In the genomic region with DNA sequence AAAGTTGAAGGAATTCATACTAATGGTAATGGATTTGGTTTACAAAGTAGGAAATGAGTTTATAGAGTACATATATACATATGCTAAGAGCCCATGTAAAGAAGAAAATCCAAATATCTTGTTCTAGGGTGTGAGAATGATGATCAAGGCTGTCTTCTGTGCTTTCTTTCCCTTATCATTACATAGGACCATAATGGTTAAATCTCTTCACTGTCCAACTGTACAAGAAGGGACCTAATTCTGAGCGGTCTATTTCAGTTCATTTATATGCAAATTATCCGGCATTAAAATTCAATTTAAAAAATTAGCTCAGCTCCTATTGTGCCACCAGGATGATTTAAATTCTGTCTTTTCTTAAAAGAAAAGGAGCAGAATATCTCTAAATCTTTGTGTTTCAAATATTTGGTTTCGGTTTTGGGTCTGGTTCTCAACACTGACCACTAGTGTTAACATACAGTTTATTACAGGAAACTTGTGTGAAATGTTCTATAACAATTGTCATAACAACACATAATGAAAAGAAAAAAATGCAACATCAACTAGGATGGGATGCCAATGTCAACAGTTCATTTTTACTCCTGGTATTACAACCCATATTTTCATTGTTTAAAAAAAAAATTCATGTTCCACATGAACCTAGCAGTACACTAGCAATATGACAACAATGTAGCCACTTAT, we compare ENCODE assay signal across 1 cellular context.
TF ChIP-seq lines count a peak whose summit lies in the region.

No MANE protein-coding gene starts in this region.

TF ChIP-seq in HepG2, 621 proteins besides CTCF, POLR2A, EP300 and RAD21:
- TF ChIP-seq ZBTB38 (CRISPR knock-in tag; IDR thresholded peaks at IDR 0.05), result no peak
- TF ChIP-seq SAP130 (CRISPR knock-in tag; IDR thresholded peaks at IDR 0.05; ENCODE audit: low read depth), result no peak
- no peak for TF ChIP-seq SOX6 (IDR thresholded peaks at IDR 0.05)
- TF ChIP-seq SOX6 (CRISPR knock-in tag; IDR thresholded peaks at IDR 0.05), result no peak
- TF ChIP-seq MYC (CRISPR knock-in tag; IDR thresholded peaks at IDR 0.05; ENCODE audit: borderline replicate concordance), result no peak
- TF ChIP-seq, protein P1, sequence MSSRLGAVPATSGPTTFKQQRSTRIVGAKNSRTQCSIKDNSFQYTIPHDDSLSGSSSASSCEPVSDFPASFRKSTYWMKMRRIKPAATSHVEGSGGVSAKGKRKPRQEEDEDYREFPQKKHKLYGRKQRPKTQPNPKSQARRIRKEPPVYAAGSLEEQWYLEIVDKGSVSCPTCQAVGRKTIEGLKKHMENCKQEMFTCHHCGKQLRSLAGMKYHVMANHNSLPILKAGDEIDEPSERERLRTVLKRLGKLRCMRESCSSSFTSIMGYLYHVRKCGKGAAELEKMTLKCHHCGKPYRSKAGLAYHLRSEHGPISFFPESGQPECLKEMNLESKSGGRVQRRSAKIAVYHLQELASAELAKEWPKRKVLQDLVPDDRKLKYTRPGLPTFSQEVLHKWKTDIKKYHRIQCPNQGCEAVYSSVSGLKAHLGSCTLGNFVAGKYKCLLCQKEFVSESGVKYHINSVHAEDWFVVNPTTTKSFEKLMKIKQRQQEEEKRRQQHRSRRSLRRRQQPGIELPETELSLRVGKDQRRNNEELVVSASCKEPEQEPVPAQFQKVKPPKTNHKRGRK (CRISPR knock-in tag; IDR thresholded peaks at IDR 0.05), result no peak
- TF ChIP-seq ATRX (CRISPR knock-in tag; IDR thresholded peaks at IDR 0.05; ENCODE audit: borderline replicate concordance), result no peak
- no peak for TF ChIP-seq MED1 (CRISPR knock-in tag; IDR thresholded peaks at IDR 0.05)
- TF ChIP-seq NR2C2 (CRISPR knock-in tag; IDR thresholded peaks at IDR 0.05; ENCODE audit: borderline replicate concordance), result no peak
- TF ChIP-seq, protein P2, sequence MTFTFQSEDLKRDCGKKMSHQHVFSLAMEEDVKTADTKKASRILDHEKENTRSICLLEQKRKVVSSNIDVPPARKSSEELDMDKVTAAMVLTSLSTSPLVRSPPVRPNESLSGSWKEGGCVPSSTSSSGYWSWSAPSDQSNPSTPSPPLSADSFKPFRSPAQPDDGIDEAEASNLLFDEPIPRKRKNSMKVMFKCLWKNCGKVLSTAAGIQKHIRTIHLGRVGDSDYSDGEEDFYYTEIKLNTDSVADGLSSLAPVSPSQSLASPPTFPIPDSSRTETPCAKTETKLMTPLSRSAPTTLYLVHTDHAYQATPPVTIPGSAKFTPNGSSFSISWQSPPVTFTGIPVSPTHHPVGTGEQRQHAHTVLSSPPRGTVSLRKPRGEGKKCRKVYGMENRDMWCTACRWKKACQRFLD (CRISPR knock-in tag; IDR thresholded peaks at IDR 0.05; ENCODE audit: borderline replicate concordance), result no peak
- no peak for TF ChIP-seq ZNF652 (CRISPR knock-in tag; IDR thresholded peaks at IDR 0.05; ENCODE audit: borderline replicate concordance, low read depth)
- TF ChIP-seq, protein P3, sequence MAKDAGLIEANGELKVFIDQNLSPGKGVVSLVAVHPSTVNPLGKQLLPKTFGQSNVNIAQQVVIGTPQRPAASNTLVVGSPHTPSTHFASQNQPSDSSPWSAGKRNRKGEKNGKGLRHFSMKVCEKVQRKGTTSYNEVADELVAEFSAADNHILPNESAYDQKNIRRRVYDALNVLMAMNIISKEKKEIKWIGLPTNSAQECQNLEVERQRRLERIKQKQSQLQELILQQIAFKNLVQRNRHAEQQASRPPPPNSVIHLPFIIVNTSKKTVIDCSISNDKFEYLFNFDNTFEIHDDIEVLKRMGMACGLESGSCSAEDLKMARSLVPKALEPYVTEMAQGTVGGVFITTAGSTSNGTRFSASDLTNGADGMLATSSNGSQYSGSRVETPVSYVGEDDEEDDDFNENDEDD (CRISPR knock-in tag; IDR thresholded peaks at IDR 0.05; ENCODE audit: borderline replicate concordance), result no peak
- TF ChIP-seq RBM22 (optimal IDR thresholded peaks at IDR 0.05; ENCODE audit: low read length), result no peak
- no peak for TF ChIP-seq SNRNP70 (IDR thresholded peaks at IDR 0.05; ENCODE audit: low read depth, low read length)
- TF ChIP-seq ZNF709 (CRISPR knock-in tag; IDR thresholded peaks at IDR 0.05), result no peak
- TF ChIP-seq BORCS8-MEF2B (CRISPR knock-in tag; IDR thresholded peaks at IDR 0.05), result no peak
- TF ChIP-seq, protein P4, sequence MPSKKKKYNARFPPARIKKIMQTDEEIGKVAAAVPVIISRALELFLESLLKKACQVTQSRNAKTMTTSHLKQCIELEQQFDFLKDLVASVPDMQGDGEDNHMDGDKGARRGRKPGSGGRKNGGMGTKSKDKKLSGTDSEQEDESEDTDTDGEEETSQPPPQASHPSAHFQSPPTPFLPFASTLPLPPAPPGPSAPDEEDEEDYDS (CRISPR knock-in tag; IDR thresholded peaks at IDR 0.05), result no peak
- TF ChIP-seq REXO4 (CRISPR knock-in tag; IDR thresholded peaks at IDR 0.05; ENCODE audit: borderline replicate concordance), result no peak
- TF ChIP-seq ZNF569 (CRISPR knock-in tag; IDR thresholded peaks at IDR 0.05; ENCODE audit: borderline replicate concordance), result no peak
TF ChIP-seq in HepG2: peak in this region for 0.
